Comparison of ENCODE assay signal across 27 cellular contexts in genomic region chr1:179337343-179337742, GRCh38. TPM values are rescaled to one million over a fixed set of nuclear protein-coding genes. Genes with fewer than 3 reads are reported as not detected.
DNase-seq lines count a peak whose midpoint lies in the region; ATAC-seq lines count a peak whose summit lies in the region.
"Had no signal": no experiment of that assay in that cellular context is flagged by ENCODE, and none has a peak within 500 bp of the region (broad histone marks: within the 10 kb centered on the region; RNA-seq: fewer than 3 reads in every experiment).

No MANE protein-coding gene starts in this region.

- POLR2A ChIA-PET in activated CD4-positive, alpha-beta T cell treated with anti-CD3 and anti-CD28 coated beads for 36 hours (lab: Charles Lee) = no interaction called here

- no peak overlapping the region for H3K4me2 ChIP-seq in trophoblast cell (ENCODE audit: low read length)
- H3K4me2 ChIP-seq: KMS-11, PC-9 had no signal

- H2BK120ac ChIP-seq in trophoblast cell (ENCODE audit: insufficient read depth, low read length, poor library complexity) = no peak overlapping the region

- H3K27ac Mint-ChIP-seq in activated CD4-positive, alpha-beta T cell treated with anti-CD3 and anti-CD28 coated beads for 36 hours = peak overlapping the region; percentile 24
- peak overlapping the region; percentile 10 for H3K27ac Mint-ChIP-seq in activated T-helper 17 cell treated with anti-CD3 and anti-CD28 coated beads, Interleukin-2, amount 50 U/mL, for 72 hours
- H3K27ac Mint-ChIP-seq: B cell had no signal

- no peak overlapping the region for H3K18ac ChIP-seq in trophoblast cell (ENCODE audit: low read length)

- H3K79me1 ChIP-seq in trophoblast cell (ENCODE audit: low read length) = no peaks in the 10 kb centered on the region

- H3K14ac ChIP-seq in trophoblast cell (ENCODE audit: low read length) = no peak overlapping the region

- H4K8ac ChIP-seq in trophoblast cell (ENCODE audit: low read depth, low read length) = no peak overlapping the region

- H3K27ac ChIP-seq in trophoblast cell (ENCODE audit: low read depth, low read length) = no peak overlapping the region
- H3K27ac ChIP-seq: 22Rv1, C4-2B, KMS-11, PC-9 had no signal

- H2AK5ac ChIP-seq in trophoblast cell (ENCODE audit: low read length) = no peak overlapping the region

- no peaks in the 10 kb centered on the region for H3K27me3 ChIP-seq in trophoblast cell (ENCODE audit: insufficient read depth, low read length)

- H3K9ac ChIP-seq in trophoblast cell (ENCODE audit: low read length) = no peak overlapping the region
- H3K9ac ChIP-seq: KMS-11 had no signal

- no peak overlapping the region for H3K23ac ChIP-seq in trophoblast cell (ENCODE audit: low read length)

- WGBS in trophoblast cell (ENCODE audit: extremely low coverage, insufficient coverage, insufficient read length) = no CpG with 5 or more reads among the region's 3 CpGs

- H2BK12ac ChIP-seq in trophoblast cell (ENCODE audit: low read length) = no peak overlapping the region

- CTCF ChIA-PET in activated CD4-positive, alpha-beta T cell treated with anti-CD3 and anti-CD28 coated beads for 36 hours (lab: Charles Lee) = no interaction called here

- no peaks in the 10 kb centered on the region for H3K79me2 ChIP-seq in trophoblast cell (ENCODE audit: control insufficient read depth, insufficient read depth, low read length, poor library complexity)

- no peaks in the 10 kb centered on the region for H3K9me3 ChIP-seq in trophoblast cell (ENCODE audit: insufficient read depth, low read depth, low read length)

- no peak overlapping the region for H4K91ac ChIP-seq in trophoblast cell (ENCODE audit: low read depth, low read length)

- H3K27me3 Mint-ChIP-seq in activated CD4-positive, alpha-beta T cell treated with anti-CD3 and anti-CD28 coated beads for 36 hours = no peaks in the 10 kb centered on the region
- no peaks in the 10 kb centered on the region for H3K27me3 Mint-ChIP-seq in activated T-helper 17 cell treated with anti-CD3 and anti-CD28 coated beads, Interleukin-2, amount 50 U/mL, for 72 hours
- H3K27me3 Mint-ChIP-seq: B cell had no signal

- intact Hi-C loops in activated CD4-positive, alpha-beta T cell treated with anti-CD3 and anti-CD28 coated beads for 36 hours (cut with DNase I, micrococcal nuclease) = no loop called here
- intact Hi-C loops in left colon (cut with DNase I, micrococcal nuclease) = no loop called here

- H3K9me3 Mint-ChIP-seq in activated CD4-positive, alpha-beta T cell treated with anti-CD3 and anti-CD28 coated beads for 36 hours (ENCODE audit: low read depth) = no peaks in the 10 kb centered on the region
- no peaks in the 10 kb centered on the region for H3K9me3 Mint-ChIP-seq in activated T-helper 17 cell treated with anti-CD3 and anti-CD28 coated beads, Interleukin-2, amount 50 U/mL, for 72 hours

- DNase-seq in activated CD4-positive, alpha-beta T cell treated with anti-CD3 and anti-CD28 coated beads for 36 hours = no peak
- no peak for DNase-seq in activated CD4-positive, alpha-beta T cell treated with anti-CD3 and anti-CD28 coated beads for 4 hours
- peak in 1 of 2 donors; percentile 17 for DNase-seq in left colon
- peak; percentile 50 to 52 for DNase-seq in trophoblast cell
- DNase-seq in NCI-H2081 (lab: John Stamatoyannopoulos, UW) = no peak
- DNase-seq: DMS153; DND-41; IMR-90; NCI-H1092; NCI-H1417 treated with DMSO at 0.1 percent for 48 hours; NCI-H1694 treated with DMSO at 0.1 percent for 48 hours; NCI-H446 treated with DMSO at 0.1 percent for 48 hours; NCI-H526; NCI-H82; NK-92 treated with Interleukin-12 subunit alpha and Interleukin-12 subunit beta, amount 100 ng/mL, for 24 hours; PC-9; Right ventricle myocardium superior; RPMI8226 had no signal

- no peak overlapping the region for H3K4ac ChIP-seq in trophoblast cell (ENCODE audit: low read depth, low read length)

- H4K12ac ChIP-seq in trophoblast cell (ENCODE audit: low read depth, low read length) = no peak overlapping the region

- peaks cover 20% of the 10 kb centered on the region for H3K36me3 Mint-ChIP-seq in activated CD4-positive, alpha-beta T cell treated with anti-CD3 and anti-CD28 coated beads for 36 hours (ENCODE audit: low read depth)
- H3K36me3 Mint-ChIP-seq in activated T-helper 17 cell treated with anti-CD3 and anti-CD28 coated beads, Interleukin-2, amount 50 U/mL, for 72 hours (ENCODE audit: low read depth) = peaks cover 71% of the 10 kb centered on the region

- H3K4me1 Mint-ChIP-seq in activated CD4-positive, alpha-beta T cell treated with anti-CD3 and anti-CD28 coated beads for 36 hours = peaks cover 7% of the 10 kb centered on the region
- H3K4me1 Mint-ChIP-seq in activated T-helper 17 cell treated with anti-CD3 and anti-CD28 coated beads, Interleukin-2, amount 50 U/mL, for 72 hours = peaks cover 7% of the 10 kb centered on the region

- ATAC-seq in activated CD4-positive, alpha-beta T cell treated with anti-CD3 and anti-CD28 coated beads for 36 hours = no peak
- no peak for ATAC-seq in activated T-helper 17 cell treated with anti-CD3 and anti-CD28 coated beads, Interleukin-2, amount 50 U/mL, for 72 hours (replicated peaks)
- ATAC-seq in left colon (peak; percentile 96), HG02610 (IDR thresholded peaks at IDR 0.05; ENCODE audit: unreplicated experiment) (no peak), HG03342 (IDR thresholded peaks at IDR 0.05; ENCODE audit: unreplicated experiment) (no peak)
- ATAC-seq: HCT116 had no signal

- H3K36me3 ChIP-seq in trophoblast cell (ENCODE audit: control insufficient read depth in 1 of 2, insufficient read depth in 2 of 2, low read length in 2 of 2) = peaks cover 0 to 3% of the 10 kb centered on the region in 2 experiments

- no peaks in the 10 kb centered on the region for H3K4me1 ChIP-seq in trophoblast cell (ENCODE audit: control insufficient read depth in 1 of 2, insufficient read depth in 2 of 2, low read length in 2 of 2)

- H2AFZ ChIP-seq in trophoblast cell (ENCODE audit: insufficient read depth, low read length, poor library complexity) = no peak overlapping the region
- H2AFZ ChIP-seq: PC-9 had no signal

- H3K4me3 ChIP-seq in trophoblast cell (ENCODE audit: low read depth, low read length) = no peak overlapping the region
- H3K4me3 ChIP-seq: PC-9 had no signal

- H3K4me3 Mint-ChIP-seq in activated CD4-positive, alpha-beta T cell treated with anti-CD3 and anti-CD28 coated beads for 36 hours = no peak overlapping the region
- no peak overlapping the region for H3K4me3 Mint-ChIP-seq in activated T-helper 17 cell treated with anti-CD3 and anti-CD28 coated beads, Interleukin-2, amount 50 U/mL, for 72 hours
- H3K4me3 Mint-ChIP-seq: B cell had no signal

- no peak overlapping the region for H2BK5ac ChIP-seq in trophoblast cell (ENCODE audit: low read depth, low read length, poor library complexity)

RNA-seq across cellular contexts. Expression of gene AXDND1, which starts 28.4 kb away (rescaled TPM):
- under 1 TPM; 0.37 to 0.47 TPM for total RNA-seq in activated CD4-positive, alpha-beta T cell treated with anti-CD3 and anti-CD28 coated beads for 36 hours
- total RNA-seq in activated T-helper 17 cell treated with anti-CD3 and anti-CD28 coated beads, Interleukin-2, amount 50 U/mL, for 72 hours = not detected
- 10 to 100 TPM in 1 of 2 donors, 1 to 10 TPM in 1; 3.8 to 12.5 TPM for total RNA-seq in left colon
- 0.04 and 0.18 TPM in 2 replicates for polyA plus RNA-seq in trophoblast cell (2013)
- total RNA-seq: H4, IMR-90, Right ventricle myocardium superior had no signal
- polyA plus RNA-seq: IMR-90 had no signal

RNA-seq across cellular contexts. Expression of gene SOAT1, which starts 43.7 kb away (rescaled TPM):
- total RNA-seq in activated CD4-positive, alpha-beta T cell treated with anti-CD3 and anti-CD28 coated beads for 36 hours = 10 to 100 TPM; 49.8 to 52.0 TPM
- 10 to 100 TPM; 25.2 to 60.6 TPM for total RNA-seq in activated T-helper 17 cell treated with anti-CD3 and anti-CD28 coated beads, Interleukin-2, amount 50 U/mL, for 72 hours
- total RNA-seq in left colon = 10 to 100 TPM; 29.5 to 31.6 TPM
- 9.5 and 10.2 TPM in 2 replicates for polyA plus RNA-seq in trophoblast cell (2013)

Comparison
In these comparisons a context has a peak if more than half of its experiments do, and no peak if none do; other contexts are left out.
1. DNase-seq: peak in trophoblast cell (2 of 2); none in activated CD4-positive, alpha-beta T cell treated with anti-CD3 and anti-CD28 coated beads for 36 hours (single experiment), activated CD4-positive, alpha-beta T cell treated with anti-CD3 and anti-CD28 coated beads for 4 hours (0 of 2) and NCI-H2081 (0 of 2).